In genomic region chr20:10713161-10713560, GRCh38 we compare ENCODE assay signal across 18 cellular contexts. TPM values are rescaled to one million over a fixed set of nuclear protein-coding genes. Genes with fewer than 3 reads are reported as not detected.
DNase-seq lines count a peak whose midpoint lies in the region; ATAC-seq and TF ChIP-seq lines count a peak whose summit lies in the region.
"Had no signal": no experiment of that assay in that cellular context is flagged by ENCODE, and none has a peak within 500 bp of the region (broad histone marks: within the 10 kb centered on the region; RNA-seq: fewer than 3 reads in every experiment).

No MANE protein-coding gene starts in this region.

- H3K9ac ChIP-seq in mesenchymal stem cell (ENCODE audit: low read length), result no peak overlapping the region
- H3K9ac ChIP-seq: SK-N-SH had no signal

- ATAC-seq in GM18511 (IDR thresholded peaks at IDR 0.05; ENCODE audit: unreplicated experiment), result no peak
- ATAC-seq: CD8-positive, alpha-beta T cell had no signal

- no peak overlapping the region for H3K4me3 Mint-ChIP-seq in Calu3 (ENCODE audit: low read depth, unreplicated experiment)
- H3K4me3 Mint-ChIP-seq: CD8-positive, alpha-beta T cell; HFFc6 had no signal

- H3K9me3 ChIP-seq in mesenchymal stem cell (ENCODE audit: control insufficient read depth, low read length) (no peaks in the 10 kb centered on the region), tibial artery (no peaks in the 10 kb centered on the region)
- H3K9me3 ChIP-seq: SK-N-SH had no signal

- peaks cover 54% of the 10 kb centered on the region for H3K4me1 Mint-ChIP-seq in Calu3 (ENCODE audit: low read depth, unreplicated experiment)

- peak overlapping the region; percentile 68 for H2AK5ac ChIP-seq in mesenchymal stem cell (ENCODE audit: low read length, severe bottlenecking)

- H3K27me3 Mint-ChIP-seq in Calu3 (ENCODE audit: unreplicated experiment), result no peaks in the 10 kb centered on the region

- no peak overlapping the region for H4K8ac ChIP-seq in mesenchymal stem cell (ENCODE audit: low read length)

- intact Hi-C loops in Calu3 (cut with micrococcal nuclease; ENCODE audit: unreplicated experiment), result no loop called here
- intact Hi-C loops in tibial artery (cut with DNase I; ENCODE audit: low total_unique reads), result no loop called here

- no peak overlapping the region for H2BK5ac ChIP-seq in mesenchymal stem cell (ENCODE audit: low read depth, low read length, poor library complexity, severe bottlenecking)

- H2BK12ac ChIP-seq in mesenchymal stem cell (ENCODE audit: low read length in 2 of 2), result peak overlapping the region; percentile 49 to 72

- H3K14ac ChIP-seq in mesenchymal stem cell (ENCODE audit: low read length in 2 of 2), result no peak overlapping the region

- H3K4me2 ChIP-seq in mesenchymal stem cell (ENCODE audit: low read length, poor library complexity, severe bottlenecking), result no peak overlapping the region
- H3K4me2 ChIP-seq: SK-N-SH had no signal

- no peaks in the 10 kb centered on the region for H3K79me1 ChIP-seq in mesenchymal stem cell (replicated peaks; ENCODE audit: low read length, poor library complexity, severe bottlenecking)

- BruUV-seq in Calu3 (replicated peaks; lab: Mats Ljungman, UMichigan), result no TSS peak

- H3K27ac ChIP-seq in mesenchymal stem cell (ENCODE audit: low read length, poor library complexity, severe bottlenecking) (no peak overlapping the region), tibial artery (peak overlapping the region; percentile 15 to 62)

- H3K27ac Mint-ChIP-seq in Calu3 (ENCODE audit: unreplicated experiment), result peak overlapping the region; percentile 91
- H3K27ac Mint-ChIP-seq: CD8-positive, alpha-beta T cell; HFFc6 had no signal

- no peak overlapping the region for H2AFZ ChIP-seq in mesenchymal stem cell (ENCODE audit: low read depth, low read length)

- CTCF ChIA-PET in Calu3 (lab: Charles Lee), result no interaction called here

- H3K27me3 ChIP-seq in mesenchymal stem cell (ENCODE audit: control insufficient read depth in 1 of 2, insufficient read depth in 1 of 2, low read length in 2 of 2) (no peaks in the 10 kb centered on the region), tibial artery (no peaks in the 10 kb centered on the region)

- 53% methylated on average over 2 of the region's 2 CpGs for WGBS in mesenchymal stem cell

- H4K91ac ChIP-seq in mesenchymal stem cell (ENCODE audit: low read length), result no peak overlapping the region

- DNase-seq in Calu3 (no peak), NCI-H446 treated with DMSO at 0.1 percent for 48 hours (lab: John Stamatoyannopoulos, UW) (peak; percentile 45), mesenchymal stem cell (no peak), tibial artery (no peak), NCI-H187 (lab: John Stamatoyannopoulos, UW) (no peak), NCI-H82 treated with DMSO at 0.1 percent for 48 hours (lab: John Stamatoyannopoulos, UW; ENCODE audit: unreplicated experiment) (no peak)
- DNase-seq: CD8-positive, alpha-beta T cell; DND-41; GF-D8; HFFc6; NCI-H1092; NCI-H146; NCI-H2081 treated with DMSO at 0.1 percent for 48 hours; NCI-H2227 treated with DMSO at 0.1 percent for 48 hours; NCI-H526; SHP77; SK-N-SH had no signal

- H3K36me3 Mint-ChIP-seq in Calu3 (ENCODE audit: insufficient read depth, unreplicated experiment), result peaks cover 11% of the 10 kb centered on the region
- H3K36me3 Mint-ChIP-seq: CD8-positive, alpha-beta T cell had no signal

- H3K4me1 ChIP-seq in mesenchymal stem cell (ENCODE audit: control insufficient read depth, insufficient read depth, low read depth, low read length), result peaks cover 11% of the 10 kb centered on the region
- H3K4me1 ChIP-seq in tibial artery, result peaks cover 3 to 68% (median 27%) of the 10 kb centered on the region in 4 donors

- H3K36me3 ChIP-seq in mesenchymal stem cell (ENCODE audit: control insufficient read depth in 1 of 2, insufficient read depth in 2 of 2, low read depth in 1 of 2, low read length in 2 of 2), result no peaks in the 10 kb centered on the region
- no peaks in the 10 kb centered on the region for H3K36me3 ChIP-seq in tibial artery

- TF ChIP-seq CTCF in Calu3 (IDR thresholded peaks at IDR 0.05; ENCODE audit: unreplicated experiment), result no peak
- TF ChIP-seq CTCF in tibial artery (IDR thresholded peaks at IDR 0.05), result no peak

- no peak overlapping the region for H3K18ac ChIP-seq in mesenchymal stem cell (ENCODE audit: low read depth in 1 of 2, low read length in 2 of 2)

- peak overlapping the region; percentile 54 for H2BK15ac ChIP-seq in mesenchymal stem cell (ENCODE audit: low read depth, poor library complexity, severe bottlenecking)

- no peak overlapping the region for H3K4ac ChIP-seq in mesenchymal stem cell (ENCODE audit: low read depth in 1 of 2, low read length in 2 of 2)

- H3K9me3 Mint-ChIP-seq in Calu3 (ENCODE audit: low read depth, unreplicated experiment), result no peaks in the 10 kb centered on the region
- H3K9me3 Mint-ChIP-seq: CD8-positive, alpha-beta T cell; HFFc6 had no signal

- peak overlapping the region in 1 of 2 experiments; percentile 89 for H3K23ac ChIP-seq in mesenchymal stem cell (ENCODE audit: low read length in 2 of 2)

- no peak overlapping the region for H3K4me3 ChIP-seq in mesenchymal stem cell (ENCODE audit: insufficient read depth in 1 of 2, low read depth in 1 of 2, low read length in 2 of 2)
- no peak overlapping the region for H3K4me3 ChIP-seq in tibial artery

- no peak overlapping the region for H2BK120ac ChIP-seq in mesenchymal stem cell (ENCODE audit: low read depth, low read length)

RNA-seq across cellular contexts. Expression of gene JAG1, which starts 39.4 kb away (rescaled TPM):
- 156 and 245 TPM in 2 replicates for total RNA-seq in Calu3 (2022)
- polyA plus RNA-seq in mesenchymal stem cell (2013, experiment 1 of 2), result 13.2 TPM
- 12.6 TPM for polyA plus RNA-seq in mesenchymal stem cell (2013, experiment 2 of 2)
